In the genomic region with DNA sequence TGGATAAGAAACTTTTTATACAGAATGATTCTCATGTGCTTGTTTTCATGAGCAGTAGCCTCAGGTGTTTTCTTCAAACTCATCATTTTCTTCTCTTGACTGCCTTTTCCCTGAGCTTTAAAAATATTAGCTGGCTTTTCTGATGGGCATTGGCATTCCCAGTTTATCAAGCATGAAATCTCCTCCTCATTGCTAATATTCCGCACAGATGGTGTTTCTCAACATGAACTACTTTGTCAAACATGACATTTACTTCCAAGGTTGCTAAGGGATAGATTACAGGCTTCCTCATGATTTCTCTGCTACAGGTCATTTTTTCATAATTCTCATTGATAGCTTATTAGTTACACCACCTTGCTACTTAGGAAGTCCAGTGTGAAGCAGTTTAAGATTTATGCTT, we compare ENCODE assay signal across 17 cellular contexts.
A peak's percentile ranks its signal among the peaks of the same experiment; 100 is the strongest.
DNase-seq lines count a peak whose midpoint lies in the region; ATAC-seq lines count a peak whose summit lies in the region.
"Had no signal": no experiment of that assay in that cellular context is flagged by ENCODE, and none has a peak within 500 bp of the region (broad histone marks: within the 10 kb centered on the region; RNA-seq: fewer than 3 reads in every experiment).

No MANE protein-coding gene starts in this region.

- no peaks in the 10 kb centered on the region for H3K27me3 ChIP-seq in SJCRH30
- H3K27me3 ChIP-seq: BLaER1 treated with 17β-estradiol and CSF1 and Interleukin-3, amounts not matched to agents 10 nM and 100 nM had no signal

- no peak overlapping the region for H3K4me3 ChIP-seq in SJCRH30
- H3K4me3 ChIP-seq: BLaER1 treated with 17β-estradiol and CSF1 and Interleukin-3, amounts not matched to agents 10 nM and 100 nM; GM23338 had no signal

- DNase-seq in NCI-H82 (lab: John Stamatoyannopoulos, UW) (peak; percentile 11), NCI-H82 treated with DMSO at 0.1 percent for 48 hours (lab: John Stamatoyannopoulos, UW; ENCODE audit: unreplicated experiment) (no peak), SK-N-DZ (ENCODE audit: low spot score) (peak; percentile 1), left kidney (ENCODE audit: low read depth, low spot score) (peak; percentile 50), SJCRH30 (no peak)
- no peak for DNase-seq in activated CD4-positive, alpha-beta T cell treated with anti-CD3 and anti-CD28 coated beads, Interleukin-2, amount 50 U/mL, for 4 hours
- DNase-seq: 8988T; CD8-positive, alpha-beta memory T cell; COR-L47; DMS153; DMS79; GDM1; HCEC 1CT had no signal

- H3K4me1 ChIP-seq in SJCRH30 = no peaks in the 10 kb centered on the region
- H3K4me1 ChIP-seq: BLaER1 treated with 17β-estradiol and CSF1 and Interleukin-3, amounts not matched to agents 10 nM and 100 nM had no signal

- H3K27ac ChIP-seq in SJCRH30 = no peak overlapping the region
- H3K27ac ChIP-seq: BLaER1 treated with 17β-estradiol and CSF1 and Interleukin-3, amounts not matched to agents 10 nM and 100 nM; HL-60 had no signal

- no peaks in the 10 kb centered on the region for H3K36me3 ChIP-seq in SJCRH30
- H3K36me3 ChIP-seq: BLaER1 treated with 17β-estradiol and CSF1 and Interleukin-3, amounts not matched to agents 10 nM and 100 nM had no signal

- ATAC-seq in HG02852 (IDR thresholded peaks at IDR 0.05; ENCODE audit: unreplicated experiment) = no peak
- ATAC-seq: GM23338 had no signal

- no peaks in the 10 kb centered on the region for H3K9me3 ChIP-seq in SJCRH30 (replicated peaks)
- H3K9me3 ChIP-seq: BLaER1 treated with 17β-estradiol and CSF1 and Interleukin-3, amounts not matched to agents 10 nM and 100 nM had no signal

Comparison
In these comparisons a context has a peak if more than half of its experiments do, and no peak if none do; other contexts are left out.
1. DNase-seq: peak in NCI-H82 (single experiment), SK-N-DZ (single experiment) and left kidney (single experiment); none in NCI-H82 treated with DMSO at 0.1 percent for 48 hours (single experiment), activated CD4-positive, alpha-beta T cell treated with anti-CD3 and anti-CD28 coated beads, Interleukin-2, amount 50 U/mL, for 4 hours (0 of 2) and SJCRH30 (0 of 2).